In genomic region chr10:63390521-63390920, GRCh38 we compare ENCODE assay signal across 25 cellular contexts.
"Had no signal": no experiment of that assay in that cellular context is flagged by ENCODE, and none has a peak within 500 bp of the region (broad histone marks: within the 10 kb centered on the region; RNA-seq: fewer than 3 reads in every experiment).

No MANE protein-coding gene starts in this region.

- H3K27me3 Mint-ChIP-seq: memory B cell; progenitor cell of endocrine pancreas; stimulated activated naive B cell treated with anti-CD40 and anti-IgM and Interleukin-4, amounts not matched to agents 10 μg/mL and 1 μg/mL and 100 μg/mL, for 72 hours; stimulated activated naive CD8-positive, alpha-beta T cell treated with anti-CD3 and anti-CD28 coated beads, Interleukin-15, Interleukin-2, amounts not matched to agents 100 ng/mL and 50 ng/mL, for 24 hours had no signal

- H3K4me2 ChIP-seq: hepatocyte had no signal

- H3K4me1 ChIP-seq: foreskin keratinocyte, tibial nerve had no signal

- H3K36me3 Mint-ChIP-seq: natural killer cell had no signal

- H3K9ac ChIP-seq: parathyroid adenoma had no signal

- H2AFZ ChIP-seq: hepatocyte, parathyroid adenoma had no signal

- ATAC-seq: foreskin keratinocyte; gastroesophageal sphincter; heart left ventricle; left cardiac atrium; lower lobe of right lung; natural killer cell; right lobe of liver; stimulated activated naive B cell treated with anti-CD40 and anti-IgM and Interleukin-4, amounts not matched to agents 10 μg/mL and 1 μg/mL and 100 μg/mL, for 72 hours had no signal

- H3K4me3 ChIP-seq: dorsolateral prefrontal cortex, esophagus muscularis mucosa, gastroesophageal sphincter, heart left ventricle, hepatocyte, left ventricle myocardium inferior, lower lobe of right lung, right lobe of liver, thoracic aorta, tibial nerve, upper lobe of left lung had no signal

- H3K36me3 ChIP-seq: esophagus muscularis mucosa, heart left ventricle, left ventricle myocardium inferior, lower lobe of right lung, right lobe of liver, upper lobe of left lung had no signal

- H3K27ac Mint-ChIP-seq: endodermal cell; memory B cell; natural killer cell; progenitor cell of endocrine pancreas; stimulated activated naive B cell treated with anti-CD40 and anti-IgM and Interleukin-4, amounts not matched to agents 10 μg/mL and 1 μg/mL and 100 μg/mL, for 72 hours; stimulated activated naive CD8-positive, alpha-beta T cell treated with anti-CD3 and anti-CD28 coated beads, Interleukin-15, Interleukin-2, amounts not matched to agents 100 ng/mL and 50 ng/mL, for 24 hours had no signal

- H3K9me3 ChIP-seq: lower lobe of right lung, right lobe of liver, thoracic aorta, upper lobe of left lung had no signal

- H3K9me3 Mint-ChIP-seq: natural killer cell had no signal

- DNase-seq: dorsolateral prefrontal cortex; effector CD4-positive, alpha-beta T cell; endodermal cell; foreskin keratinocyte; heart left ventricle; left cardiac atrium; left ventricle myocardium inferior; lower lobe of right lung; natural killer cell; right lobe of liver; small intestine; stimulated activated CD4-positive, alpha-beta T cell treated with anti-CD3 and anti-CD28 coated beads, Interleukin-15, amount 100 ng/mL, for 24 hours; stimulated activated CD4-positive, alpha-beta T cell treated with anti-CD3 and anti-CD28 coated beads, Interleukin-2, amount 100 ng/mL, for 48 hours; stimulated activated naive B cell treated with anti-CD40 and anti-IgM and Interleukin-4, amounts not matched to agents 10 μg/mL and 1 μg/mL and 100 μg/mL, for 72 hours; upper lobe of left lung had no signal

- H3K27ac ChIP-seq: dorsolateral prefrontal cortex, epithelial cell of prostate, esophagus muscularis mucosa, foreskin keratinocyte, gastroesophageal sphincter, heart left ventricle, hepatocyte, left ventricle myocardium inferior, lower lobe of right lung, parathyroid adenoma, right lobe of liver, thoracic aorta, tibial nerve, upper lobe of left lung had no signal

- H3K4me3 Mint-ChIP-seq: endodermal cell; memory B cell; stimulated activated naive B cell treated with anti-CD40 and anti-IgM and Interleukin-4, amounts not matched to agents 10 μg/mL and 1 μg/mL and 100 μg/mL, for 72 hours; stimulated activated naive CD8-positive, alpha-beta T cell treated with anti-CD3 and anti-CD28 coated beads, Interleukin-15, Interleukin-2, amounts not matched to agents 100 ng/mL and 50 ng/mL, for 24 hours had no signal

- H3K27me3 ChIP-seq: dorsolateral prefrontal cortex, esophagus muscularis mucosa, foreskin keratinocyte, gastroesophageal sphincter, heart left ventricle, hepatocyte, right lobe of liver, tibial nerve, upper lobe of left lung had no signal
